ENCODE assay signal across 8 cellular contexts in the genomic region with DNA sequence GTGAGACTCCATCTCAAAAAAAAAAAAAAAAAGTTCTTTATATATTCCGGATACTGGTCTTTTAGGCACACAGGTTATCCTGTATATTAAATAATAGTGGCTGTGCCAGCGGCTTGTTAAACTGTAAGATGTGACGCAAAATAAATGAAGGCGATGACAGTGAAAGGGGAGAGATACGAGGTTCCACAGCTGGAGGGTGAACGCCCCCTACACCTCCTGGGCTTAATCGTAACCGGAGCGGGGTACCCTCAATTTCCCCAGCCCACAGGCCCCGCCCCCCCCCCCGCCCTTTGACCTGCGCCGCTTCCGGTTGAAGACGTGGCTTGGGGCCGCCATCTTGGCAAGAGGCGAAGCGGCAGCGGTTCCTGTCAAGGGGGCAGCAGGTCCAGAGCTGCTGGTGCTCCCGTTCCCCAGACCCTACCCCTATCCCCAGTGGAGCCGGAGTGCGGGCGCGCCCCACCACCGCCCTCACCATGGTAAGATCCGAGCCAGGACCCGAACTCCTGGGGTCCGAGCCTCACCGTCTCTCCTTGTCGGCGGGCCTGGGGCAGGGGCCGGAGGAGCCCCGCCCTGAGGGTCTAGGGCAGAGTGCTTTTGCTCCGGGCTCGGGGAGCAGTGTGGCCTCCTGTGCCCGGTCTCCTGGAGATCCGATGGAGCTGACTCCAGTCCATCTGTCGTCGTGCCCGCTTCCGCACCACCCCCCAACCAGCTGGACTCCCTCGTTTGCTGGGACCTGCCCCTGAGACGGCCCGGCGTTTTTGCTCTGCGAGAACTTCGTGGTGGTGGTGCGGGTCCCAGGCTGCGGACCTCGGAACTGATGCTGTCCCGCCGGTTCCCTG. TPM values are rescaled to one million over a fixed set of nuclear protein-coding genes. Genes with fewer than 3 reads are reported as not detected.
DNase-seq lines count a peak whose midpoint lies in the region; ATAC-seq and TF ChIP-seq lines count a peak whose summit lies in the region.

A gene (plus strand): TSS at position 335 of the 839 bp plus-strand sequence. CDS start 139 bp downstream, at position 474.

- H3K4me1 ChIP-seq in BLaER1, result peaks cover 31% of the 10 kb centered on the region
- H3K4me1 ChIP-seq in OCI-LY1 (ENCODE audit: insufficient read depth, low read length, severe bottlenecking), result peaks cover 26% of the 10 kb centered on the region
- H3K4me1 ChIP-seq in mononuclear cell (ENCODE audit: insufficient read depth, low read length), result peaks cover 35% of the 10 kb centered on the region

- H3K9me3 ChIP-seq in BLaER1 (no peaks in the 10 kb centered on the region), OCI-LY1 (ENCODE audit: low read length) (no peaks in the 10 kb centered on the region), mononuclear cell (ENCODE audit: low read depth, low read length) (no peaks in the 10 kb centered on the region)

- no peaks in the 10 kb centered on the region for H3K9me2 ChIP-seq in OCI-LY1 (ENCODE audit: low read depth, low read length)

- peaks cover 51% of the 10 kb centered on the region for H3K79me2 ChIP-seq in OCI-LY1 (ENCODE audit: insufficient read depth, low read length)

- H3F3A ChIP-seq in OCI-LY1 (ENCODE audit: insufficient read depth, low read length), result no peaks in the 10 kb centered on the region

- H3K4me2 ChIP-seq in BLaER1 (peak within 1 kb of the TSS; percentile 78), OCI-LY1 (ENCODE audit: low read length) (peak within 1 kb of the TSS; percentile 87)

- H3K9ac ChIP-seq in BLaER1, result peak within 1 kb of the TSS; percentile 96
- H3K9ac ChIP-seq in OCI-LY1 (ENCODE audit: low read length), result peak within 1 kb of the TSS; percentile 95

- H3K36me3 ChIP-seq in BLaER1 (peaks cover 15% of the 10 kb centered on the region), OCI-LY1 (ENCODE audit: insufficient read depth, low read length) (peaks cover 6% of the 10 kb centered on the region; the same call in 1 of the 2 replicates)

- H3K27ac ChIP-seq in BLaER1 (peak within 1 kb of the TSS; percentile 93), OCI-LY1 (ENCODE audit: low read depth, low read length, poor library complexity, severe bottlenecking) (peak within 1 kb of the TSS; percentile 55), epithelial cell of prostate (peak within 1 kb of the TSS; percentile 82)

- H2AFZ ChIP-seq in OCI-LY1 (ENCODE audit: low read length), result peak within 1 kb of the TSS; percentile 96

- peak; percentile 73 for ATAC-seq in GM19395 (IDR thresholded peaks at IDR 0.05; ENCODE audit: unreplicated experiment)

- DNase-seq in HT1080 (ENCODE audit: low read depth) (peak; percentile 40), activated T-cell treated with anti-CD3 and anti-CD28 coated beads for 4 hours (peak; percentile 59), epithelial cell of prostate (ENCODE audit: low read depth, low spot score) (no peak)
- DNase-seq in stimulated activated CD8-positive, alpha-beta memory T cell treated with anti-CD3 and anti-CD28 coated beads, Interleukin-2, amount 100 ng/mL, for 48 hours (ENCODE audit: low read depth in 2 of 2), result peak; percentile 63 to 65

- H3K27me3 ChIP-seq in BLaER1 (no peaks in the 10 kb centered on the region), OCI-LY1 (ENCODE audit: insufficient read depth, low read length) (no peaks in the 10 kb centered on the region), mononuclear cell (ENCODE audit: insufficient read depth, low read length) (no peaks in the 10 kb centered on the region)

- no peak for TF ChIP-seq CTCF in OCI-LY1 (IDR thresholded peaks at IDR 0.05; ENCODE audit: low read length)

- H4K20me1 ChIP-seq in BLaER1, result peaks cover 46% of the 10 kb centered on the region
- H4K20me1 ChIP-seq in OCI-LY1 (ENCODE audit: insufficient read depth, low read length), result no peaks in the 10 kb centered on the region

- peak within 1 kb of the TSS; percentile 90 for H3K4me3 ChIP-seq in BLaER1
- H3K4me3 ChIP-seq in OCI-LY1 (ENCODE audit: low read depth, low read length, poor library complexity, severe bottlenecking), result peak within 1 kb of the TSS; percentile 95
- H3K4me3 ChIP-seq in mononuclear cell (ENCODE audit: low read length), result peak within 1 kb of the TSS; percentile 100

RNA-seq across cellular contexts. Expression of the gene that starts here (rescaled TPM):
- 85.4 and 116 TPM in 2 replicates for total RNA-seq in HT1080 (2014; rRNA removed; shearing (Covaris generic))
- 141 and 166 TPM in 2 replicates for polyA plus RNA-seq in HT1080 (2015; cell fraction: cytosol; rRNA removed)
- 166 and 167 TPM in 2 replicates for polyA plus RNA-seq in HT1080 (2015; cell fraction: nucleus; rRNA removed)
- 109 TPM for total RNA-seq in mononuclear cell
